Comparison of ENCODE assay signal across 8 cellular contexts in genomic region chr5:115544371-115545064, GRCh38. TPM values are rescaled to one million over a fixed set of nuclear protein-coding genes. Genes with fewer than 3 reads are reported as not detected.
A peak's percentile ranks its signal among the peaks of the same experiment; 100 is the strongest.
DNase-seq lines count a peak whose midpoint lies in the region; TF ChIP-seq lines count a peak whose summit lies in the region.

Gene FEM1C, minus strand, starts transcription at chr5:115544775. Its CDS starts 1,282 bp downstream, at chr5:115543493.

- in situ Hi-C loops in HAP-1 (cut with MboI; ENCODE audit: low sequenced_read_pairs): no loop called here

- H3K9me3 Mint-ChIP-seq in neural progenitor cell: peaks cover 3% of the 10 kb centered on the region

- H4K20me1 ChIP-seq in MM.1S (ENCODE audit: insufficient read depth, low read length) (peaks cover 32% of the 10 kb centered on the region; the same call in 1 of the 2 replicates), neural progenitor cell (ENCODE audit: low read depth) (peaks cover 41% of the 10 kb centered on the region)

- H3K27ac ChIP-seq in MM.1S (ENCODE audit: low read length) (peak within 1 kb of the TSS; percentile 96), neural progenitor cell (peak within 1 kb of the TSS; percentile 97)

- peaks cover 8% of the 10 kb centered on the region; the same call in 1 of the 2 replicates for H3K9me3 ChIP-seq in ES-I3 (ENCODE audit: control insufficient read depth, insufficient read depth, low read length)
- peaks cover 4% of the 10 kb centered on the region for H3K9me3 ChIP-seq in HAP-1
- no peaks in the 10 kb centered on the region for H3K9me3 ChIP-seq in MM.1S (replicated peaks; ENCODE audit: insufficient read depth, low read length)
- H3K9me3 ChIP-seq in neural progenitor cell (ENCODE audit: low read depth): no peaks in the 10 kb centered on the region

- H3K4me1 Mint-ChIP-seq in neural progenitor cell: peaks cover 31% of the 10 kb centered on the region

- peaks cover 23% of the 10 kb centered on the region for H3K36me3 Mint-ChIP-seq in neural progenitor cell

- H2AFZ ChIP-seq in MM.1S (ENCODE audit: low read length): peak within 1 kb of the TSS; percentile 90
- H2AFZ ChIP-seq in neural progenitor cell (replicated peaks): peak within 1 kb of the TSS; percentile 94

- no peak for TF ChIP-seq CTCF in MM.1S (IDR thresholded peaks at IDR 0.05; ENCODE audit: low read length)
- no peak for TF ChIP-seq CTCF in foreskin fibroblast (IDR thresholded peaks at IDR 0.05; ENCODE audit: low read depth, low read length)
- no peak for TF ChIP-seq CTCF in neural progenitor cell (IDR thresholded peaks at IDR 0.05)

- peak within 1 kb of the TSS; percentile 98 for H3K27ac Mint-ChIP-seq in neural progenitor cell

- peaks cover 12% of the 10 kb centered on the region for H3F3A ChIP-seq in MM.1S (ENCODE audit: insufficient read depth, low read length)
- peaks cover 21% of the 10 kb centered on the region for H3F3A ChIP-seq in neural progenitor cell (ENCODE audit: low read depth)

- H3K4me2 ChIP-seq in MM.1S (ENCODE audit: low read depth, low read length): peak within 1 kb of the TSS; percentile 90
- peak within 1 kb of the TSS; percentile 96 for H3K4me2 ChIP-seq in neural progenitor cell

- peak within 1 kb of the TSS; percentile 99 for H3K4me3 Mint-ChIP-seq in neural progenitor cell

- peak within 1 kb of the TSS; percentile 85 for H3K9ac ChIP-seq in ES-I3 (ENCODE audit: low read depth, low read length)
- peak within 1 kb of the TSS; percentile 98 for H3K9ac ChIP-seq in MM.1S (ENCODE audit: low read length)
- peak within 1 kb of the TSS; percentile 93 for H3K9ac ChIP-seq in neural progenitor cell

- no peaks in the 10 kb centered on the region for H3K9me2 ChIP-seq in MM.1S (replicated peaks; ENCODE audit: insufficient read depth, low read length)

- no peaks in the 10 kb centered on the region for H3K27me3 ChIP-seq in HAP-1 (ENCODE audit: low read depth)
- H3K27me3 ChIP-seq in MM.1S (replicated peaks; ENCODE audit: insufficient read depth, low read length): no peaks in the 10 kb centered on the region
- H3K27me3 ChIP-seq in neural progenitor cell: no peaks in the 10 kb centered on the region

- H3K27me3 Mint-ChIP-seq in neural progenitor cell (ENCODE audit: insufficient read depth, low read depth): peaks cover 5% of the 10 kb centered on the region

- peaks cover 45% of the 10 kb centered on the region for H3K79me2 ChIP-seq in MM.1S (ENCODE audit: low read length)
- peaks cover 48% of the 10 kb centered on the region for H3K79me2 ChIP-seq in neural progenitor cell (ENCODE audit: low read depth)

- H3K4me3 ChIP-seq in HAP-1 (peak within 1 kb of the TSS; percentile 73), MM.1S (ENCODE audit: low read length) (peak within 1 kb of the TSS; percentile 69), foreskin fibroblast (ENCODE audit: low read depth in 1 of 2, low read length in 2 of 2) (peak within 1 kb of the TSS; percentile 72 to 78), neural progenitor cell (peak within 1 kb of the TSS; percentile 71)

- DNase-seq in HAP-1 (ENCODE audit: low spot score in 2 of 2) (peak; percentile 94 to 98), MM.1S (peak; percentile 98), SIG-M5 (lab: John Stamatoyannopoulos, UW) (peak; percentile 71), activated gamma-delta T cell treated with Interleukin-2 at 50 U/mL for 16 hours (peak; percentile 98), foreskin fibroblast (peak; percentile 99 to 100), neural progenitor cell (ENCODE audit: low spot score) (peak; percentile 98), stromal cell of bone marrow (ENCODE audit: low read depth) (peak; percentile 95)

- H3K36me3 ChIP-seq in ES-I3 (ENCODE audit: insufficient read depth, low read length): no peaks in the 10 kb centered on the region; the same call in 1 of the 2 replicates
- H3K36me3 ChIP-seq in HAP-1 (replicated peaks): peaks cover 26% of the 10 kb centered on the region
- 0 out of 2 replicates have a peak, but pooled peaks cover 12% of the 10 kb centered on the region for H3K36me3 ChIP-seq in MM.1S (replicated peaks; ENCODE audit: insufficient read depth, low read length)
- peaks cover 6% of the 10 kb centered on the region for H3K36me3 ChIP-seq in neural progenitor cell

- H3K4me1 ChIP-seq in ES-I3 (ENCODE audit: insufficient read depth, low read length) (peaks cover 9% of the 10 kb centered on the region), HAP-1 (peaks cover 11% of the 10 kb centered on the region), MM.1S (ENCODE audit: low read length) (peaks cover 14% of the 10 kb centered on the region), neural progenitor cell (peaks cover 30% of the 10 kb centered on the region)

RNA-seq across cellular contexts. Expression of gene FEM1C, which starts in this region (rescaled TPM):
- total RNA-seq in neural progenitor cell (ENCODE audit: low replicate concordance): 20.2 and 28.7 TPM in 2 replicates

Comparison
In these comparisons a context has a peak if more than half of its experiments do, and no peak if none do; other contexts are left out.
1. Peak in every context shown above with its lines: DNase-seq, H3K4me3 ChIP-seq and H3K27ac ChIP-seq.